Comparison of ENCODE assay signal across 11 cellular contexts in the genomic region with DNA sequence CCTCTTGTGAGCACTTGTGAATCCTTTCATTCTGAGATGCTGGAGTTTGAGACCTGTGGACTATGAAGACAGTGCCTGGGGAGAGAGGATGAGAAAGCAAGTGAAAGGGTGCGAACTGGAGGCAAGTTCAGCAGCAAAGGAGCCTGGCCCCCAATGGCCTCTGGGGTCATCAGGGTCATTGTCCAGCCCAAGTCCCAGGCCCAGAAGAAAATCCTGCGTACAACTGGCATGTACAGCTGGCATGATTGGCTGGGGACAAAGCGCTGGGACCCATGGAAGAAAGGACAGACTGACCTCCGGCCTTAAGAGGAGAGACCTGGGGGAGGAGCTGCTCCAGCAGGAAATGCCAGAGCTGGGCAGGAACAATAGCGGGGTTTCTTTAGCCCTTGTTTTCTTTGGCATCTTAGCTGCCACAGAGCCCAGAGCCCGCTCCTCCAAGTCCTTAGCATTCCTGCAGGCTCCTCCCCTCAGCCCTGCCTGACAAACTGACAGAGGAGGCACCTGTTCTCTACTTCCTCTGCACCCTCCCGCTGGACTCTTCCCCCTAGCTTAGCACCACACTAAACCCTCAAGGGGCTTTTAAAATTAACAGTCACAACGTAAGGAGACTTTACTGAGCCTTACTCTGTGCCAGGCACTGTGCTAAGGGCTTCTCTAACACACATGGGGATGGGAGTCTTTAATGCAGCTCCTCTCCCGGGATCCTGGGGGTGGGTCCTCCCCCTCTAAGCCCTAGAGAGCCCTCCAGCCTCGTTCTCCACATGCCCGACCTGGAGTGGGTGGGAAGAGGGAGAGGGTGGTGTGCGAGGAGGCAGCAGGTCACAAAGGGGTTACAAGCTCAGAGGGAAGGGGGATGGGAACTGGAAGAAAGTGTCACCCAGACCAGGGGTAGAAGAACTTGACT. TPM values are rescaled to one million over a fixed set of nuclear protein-coding genes. Genes with fewer than 3 reads are reported as not detected.
A peak's percentile ranks its signal among the peaks of the same experiment; 100 is the strongest.
DNase-seq lines count a peak whose midpoint lies in the region; ATAC-seq and TF ChIP-seq lines count a peak whose summit lies in the region.
"Had no signal": no experiment of that assay in that cellular context is flagged by ENCODE, and none has a peak within 500 bp of the region (broad histone marks: within the 10 kb centered on the region; RNA-seq: fewer than 3 reads in every experiment).

No MANE protein-coding gene starts in this region.

- H3K4me3 ChIP-seq in mammary epithelial cell (replicated peaks in 1 of 3; ENCODE audit: insufficient read depth in 1 of 3, low read depth in 2 of 3, low read length in 3 of 3) (no peak overlapping the region), tibial nerve (no peak overlapping the region)

- POLR2A ChIA-PET in naive thymus-derived CD8-positive, alpha-beta T cell (lab: Charles Lee), result no interaction called here

- no peaks in the 10 kb centered on the region for H3K9me3 Mint-ChIP-seq in naive thymus-derived CD8-positive, alpha-beta T cell
- H3K9me3 Mint-ChIP-seq in activated T-cell treated with anti-CD3 and anti-CD28 coated beads, Interleukin-2, amount 50 U/mL, for 4 hours, result no peaks in the 10 kb centered on the region

- H3K4me1 ChIP-seq in mammary epithelial cell (ENCODE audit: insufficient read depth, low read length) (peaks cover 36% of the 10 kb centered on the region), tibial nerve (peaks cover 0 to 31% (median 6%) of the 10 kb centered on the region in 4 donors)

- no peak for TF ChIP-seq CTCF in mammary epithelial cell (conservative IDR thresholded peaks at IDR 0.05 in 1 of 2, IDR thresholded peaks at IDR 0.05 in 1 of 2; ENCODE audit: extremely low read depth in 1 of 2, insufficient read depth in 1 of 2, low read depth in 1 of 2, low read length in 2 of 2)
- no peak for TF ChIP-seq CTCF in tibial nerve (IDR thresholded peaks at IDR 0.05)

- ATAC-seq in naive thymus-derived CD8-positive, alpha-beta T cell, result no peak
- no peak for ATAC-seq in activated T-cell treated with anti-CD3 and anti-CD28 coated beads, Interleukin-2, amount 50 U/mL, for 4 hours
- ATAC-seq in GM18517 (IDR thresholded peaks at IDR 0.05; ENCODE audit: unreplicated experiment), result no peak
- ATAC-seq: left lobe of liver had no signal

- H3K36me3 ChIP-seq in mammary epithelial cell (ENCODE audit: insufficient read depth, low read length) (no peaks in the 10 kb centered on the region), tibial nerve (no peaks in the 10 kb centered on the region)

- H3K27ac Mint-ChIP-seq in naive thymus-derived CD8-positive, alpha-beta T cell, result peak overlapping the region in 1 of 10 donors; percentile 32

- BruUV-seq in mammary epithelial cell (replicated peaks; lab: Mats Ljungman, UMichigan), result no TSS peak

- H4K20me1 ChIP-seq in mammary epithelial cell (ENCODE audit: insufficient read depth, low read length), result no peaks in the 10 kb centered on the region

- in situ Hi-C loops in mammary epithelial cell (cut with MboI; ENCODE audit: low sequenced_read_pairs in 2 of 2), result no loop called here

- H3K27me3 ChIP-seq in mammary epithelial cell (ENCODE audit: insufficient read depth, low read length), result no peaks in the 10 kb centered on the region
- H3K27me3 ChIP-seq in tibial nerve, result peaks cover 0 to 57% of the 10 kb centered on the region in 2 donors

- peak overlapping the region; percentile 15 for H3K4me2 ChIP-seq in mammary epithelial cell (ENCODE audit: insufficient read depth, low read depth, low read length)

- dilution Hi-C loops in mammary epithelial cell (cut with HindIII; ENCODE audit: low sequenced_read_pairs), result loop anchor here (5.0 kb wide), 1 partner anchor 47 kb away; no protein-coding TSS in a partner anchor

- H3K4me1 Mint-ChIP-seq in naive thymus-derived CD8-positive, alpha-beta T cell, result peaks cover 4 to 13% (median 9%) of the 10 kb centered on the region in 4 donors
- H3K4me1 Mint-ChIP-seq in activated T-cell treated with anti-CD3 and anti-CD28 coated beads, Interleukin-2, amount 50 U/mL, for 4 hours (ENCODE audit: low read depth), result peaks cover 8% of the 10 kb centered on the region

- H3K27me3 Mint-ChIP-seq in naive thymus-derived CD8-positive, alpha-beta T cell, result peaks cover 42 to 85% (median 67%) of the 10 kb centered on the region in 5 donors
- peaks cover 82% of the 10 kb centered on the region for H3K27me3 Mint-ChIP-seq in activated T-cell treated with anti-CD3 and anti-CD28 coated beads, Interleukin-2, amount 50 U/mL, for 4 hours (ENCODE audit: low read depth)

- H3K27ac ChIP-seq in mammary epithelial cell (ENCODE audit: insufficient read depth, low read depth, low read length), result no peak overlapping the region
- H3K27ac ChIP-seq in tibial nerve, result peak overlapping the region in 1 of 4 donors; percentile 0

- CTCF ChIA-PET in mammary epithelial cell (lab: Charles Lee; ENCODE audit: low non-redundant PET), result interaction anchor here (1.1 kb wide), 1 partner anchor 8 kb away, joined by 3 read pairs; no protein-coding TSS in a partner anchor

- peak; percentile 88 for DNase-seq in COLO829 (ENCODE audit: low spot score)
- peak; percentile 22 to 37 for DNase-seq in Kasumi-1 (lab: John Stamatoyannopoulos, UW)
- peak; percentile 58 for DNase-seq in mammary epithelial cell
- peak in 1 of 10 donors; percentile 44 for DNase-seq in naive thymus-derived CD8-positive, alpha-beta T cell
- DNase-seq in NCI-H2081 treated with DMSO at 0.1 percent for 48 hours (lab: John Stamatoyannopoulos, UW), result no peak
- DNase-seq in tibial nerve (ENCODE audit: low spot score in 2 of 2), result no peak
- DNase-seq in activated T-cell treated with anti-CD3 and anti-CD28 coated beads, Interleukin-2, amount 50 U/mL, for 4 hours, result no peak
- DNase-seq: activated CD4-positive, CD25-positive, alpha-beta regulatory T cell treated with anti-CD3 and anti-CD28 coated beads, Interleukin-2, amount 50 U/mL, for 72 hours; MV-4-11 had no signal

- H3K9ac ChIP-seq in mammary epithelial cell (ENCODE audit: insufficient read depth, low read length), result no peak overlapping the region

- TF ChIP-seq EP300 in tibial nerve (IDR thresholded peaks at IDR 0.05), result no peak

- H3K36me3 Mint-ChIP-seq in naive thymus-derived CD8-positive, alpha-beta T cell, result peaks cover 0 to 5% (median 4%) of the 10 kb centered on the region in 3 donors
- no peaks in the 10 kb centered on the region for H3K36me3 Mint-ChIP-seq in activated T-cell treated with anti-CD3 and anti-CD28 coated beads, Interleukin-2, amount 50 U/mL, for 4 hours (ENCODE audit: insufficient read depth)

- peak overlapping the region; percentile 66 for H2AFZ ChIP-seq in mammary epithelial cell (ENCODE audit: low read depth, low read length)

- intact Hi-C loops in mammary epithelial cell (cut with micrococcal nuclease), result no loop called here

- WGBS in mammary epithelial cell (ENCODE audit: low coverage, missing lambda C conversion rate), result 32% methylated on average over 7 of the region's 12 CpGs
- 26 to 35% methylated on average over 10 to 12 of the region's 12 CpGs for WGBS in tibial nerve, 2 donors

- H3K4me3 Mint-ChIP-seq in naive thymus-derived CD8-positive, alpha-beta T cell, result peak overlapping the region in 9 of 10 donors; percentile 25 to 73 (median 63)
- H3K4me3 Mint-ChIP-seq in activated T-cell treated with anti-CD3 and anti-CD28 coated beads, Interleukin-2, amount 50 U/mL, for 4 hours, result no peak overlapping the region

- TF ChIP-seq POLR2A in tibial nerve (IDR thresholded peaks at IDR 0.05), result no peak

- no peaks in the 10 kb centered on the region for H3K9me3 ChIP-seq in mammary epithelial cell (replicated peaks; ENCODE audit: insufficient read depth, low read length)
- no peaks in the 10 kb centered on the region for H3K9me3 ChIP-seq in tibial nerve

- H3K79me2 ChIP-seq in mammary epithelial cell (ENCODE audit: insufficient read depth, low read length), result no peaks in the 10 kb centered on the region

RNA-seq across cellular contexts. Expression of a gene that starts 1.9 kb away (rescaled TPM):
- under 1 TPM in 1 of 2 donors, not detected in 1; 0.50 TPM for total RNA-seq in mammary epithelial cell
- not detected for polyA plus RNA-seq in mammary epithelial cell
- not detected for polyA minus RNA-seq in mammary epithelial cell
- total RNA-seq in naive thymus-derived CD8-positive, alpha-beta T cell, result not detected
- polyA plus RNA-seq in naive thymus-derived CD8-positive, alpha-beta T cell, result not detected
- under 1 TPM in 1 of 4 donors, not detected in 3; 0.21 TPM for total RNA-seq in tibial nerve
- total RNA-seq in activated T-cell treated with anti-CD3 and anti-CD28 coated beads, Interleukin-2, amount 50 U/mL, for 4 hours, result not detected
- total RNA-seq: left lobe of liver had no signal

RNA-seq across cellular contexts. Expression of a gene that starts 9.3 kb away (rescaled TPM):
- total RNA-seq in mammary epithelial cell, result not detected
- not detected for polyA plus RNA-seq in mammary epithelial cell
- not detected for polyA minus RNA-seq in mammary epithelial cell
- total RNA-seq in naive thymus-derived CD8-positive, alpha-beta T cell, result not detected
- not detected for polyA plus RNA-seq in naive thymus-derived CD8-positive, alpha-beta T cell
- total RNA-seq in tibial nerve, result not detected
- not detected for total RNA-seq in activated T-cell treated with anti-CD3 and anti-CD28 coated beads, Interleukin-2, amount 50 U/mL, for 4 hours
- total RNA-seq: left lobe of liver had no signal

RNA-seq across cellular contexts. Expression of a gene that starts 12.9 kb away (rescaled TPM):
- total RNA-seq in mammary epithelial cell, result under 1 TPM in 1 of 2 donors, not detected in 1; 0.14 TPM
- polyA plus RNA-seq in mammary epithelial cell, result 0.09 TPM
- not detected for polyA minus RNA-seq in mammary epithelial cell
- not detected for total RNA-seq in naive thymus-derived CD8-positive, alpha-beta T cell
- polyA plus RNA-seq in naive thymus-derived CD8-positive, alpha-beta T cell, result not detected
- under 1 TPM in 2 of 4 donors, not detected in 2; 0.39 to 0.63 TPM for total RNA-seq in tibial nerve
- total RNA-seq in activated T-cell treated with anti-CD3 and anti-CD28 coated beads, Interleukin-2, amount 50 U/mL, for 4 hours, result not detected

RNA-seq across cellular contexts. Expression of a gene that starts 56.1 kb away (rescaled TPM):
- total RNA-seq in mammary epithelial cell (not detected), tibial nerve (10 to 100 TPM in 3 of 4 donors, 1 to 10 TPM in 1; 6.9 to 68.6 (median 36.9) TPM)
- not detected for polyA plus RNA-seq in mammary epithelial cell
- polyA minus RNA-seq in mammary epithelial cell, result not detected
- total RNA-seq in naive thymus-derived CD8-positive, alpha-beta T cell, result not detected
- polyA plus RNA-seq in naive thymus-derived CD8-positive, alpha-beta T cell, result under 1 TPM in 1 of 3 donors, not detected in 2; 0.39 TPM
- under 1 TPM in 2 of 3 donors, not detected in 1; 0.16 to 0.54 TPM for total RNA-seq in activated T-cell treated with anti-CD3 and anti-CD28 coated beads, Interleukin-2, amount 50 U/mL, for 4 hours
- total RNA-seq: left lobe of liver had no signal

Comparison
In these comparisons a context has a peak if more than half of its experiments do, and no peak if none do; other contexts are left out.
1. DNase-seq: peak in COLO829 (single experiment), Kasumi-1 (2 of 2) and mammary epithelial cell (single experiment); none in NCI-H2081 treated with DMSO at 0.1 percent for 48 hours (single experiment), tibial nerve (0 of 2) and activated T-cell treated with anti-CD3 and anti-CD28 coated beads, Interleukin-2, amount 50 U/mL, for 4 hours (single experiment).